ENCODE assay signal across 9 cellular contexts in the genomic region with DNA sequence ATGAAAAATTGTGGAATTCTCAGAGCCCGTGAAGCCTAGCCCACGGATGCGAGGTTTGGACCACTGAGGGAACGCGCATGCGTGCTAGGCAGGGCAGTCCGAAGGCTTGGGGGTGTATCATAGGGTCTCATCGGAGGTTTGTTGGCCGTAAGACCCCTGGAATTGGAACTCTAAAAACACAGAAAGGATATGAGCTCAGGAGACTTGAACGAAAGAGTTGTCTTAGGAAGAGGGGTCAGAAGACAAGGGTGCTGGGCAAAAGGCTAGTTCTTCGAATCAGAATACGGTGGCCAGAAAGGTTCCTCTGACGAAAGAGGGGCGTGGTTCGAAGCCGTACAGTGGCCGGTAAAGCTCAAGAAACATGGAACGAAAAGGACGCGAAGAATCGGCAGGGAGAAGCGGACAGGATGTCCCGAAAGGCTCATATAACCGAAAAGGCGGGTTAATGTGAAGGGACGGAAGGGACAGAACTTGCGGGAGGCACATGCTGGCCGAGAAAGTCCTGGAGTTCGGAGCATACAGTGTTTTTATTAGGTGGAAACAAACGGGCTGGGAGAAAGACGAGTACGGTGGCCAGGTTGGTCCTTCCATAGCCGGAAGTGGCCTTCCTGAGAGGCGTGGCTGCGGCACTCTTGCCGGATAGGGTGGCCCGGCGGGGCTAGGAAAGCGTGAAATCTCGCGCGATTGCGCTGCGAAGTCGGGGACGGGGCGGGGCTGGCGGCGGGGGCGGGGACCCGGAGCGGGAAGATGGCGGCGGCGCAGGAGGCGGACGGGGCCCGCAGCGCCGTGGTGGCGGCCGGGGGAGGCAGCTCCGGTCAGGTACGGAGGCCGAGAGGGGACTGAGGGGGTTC. TPM values are rescaled to one million over a fixed set of nuclear protein-coding genes. Genes with fewer than 3 reads are reported as not detected.
A peak's percentile ranks its signal among the peaks of the same experiment; 100 is the strongest.
DNase-seq lines count a peak whose midpoint lies in the region; ATAC-seq, FAIRE-seq and TF ChIP-seq lines count a peak whose summit lies in the region.
"Had no signal": no experiment of that assay in that cellular context is flagged by ENCODE, and none has a peak within 500 bp of the region (broad histone marks: within the 10 kb centered on the region; RNA-seq: fewer than 3 reads in every experiment).

A gene with protein sequence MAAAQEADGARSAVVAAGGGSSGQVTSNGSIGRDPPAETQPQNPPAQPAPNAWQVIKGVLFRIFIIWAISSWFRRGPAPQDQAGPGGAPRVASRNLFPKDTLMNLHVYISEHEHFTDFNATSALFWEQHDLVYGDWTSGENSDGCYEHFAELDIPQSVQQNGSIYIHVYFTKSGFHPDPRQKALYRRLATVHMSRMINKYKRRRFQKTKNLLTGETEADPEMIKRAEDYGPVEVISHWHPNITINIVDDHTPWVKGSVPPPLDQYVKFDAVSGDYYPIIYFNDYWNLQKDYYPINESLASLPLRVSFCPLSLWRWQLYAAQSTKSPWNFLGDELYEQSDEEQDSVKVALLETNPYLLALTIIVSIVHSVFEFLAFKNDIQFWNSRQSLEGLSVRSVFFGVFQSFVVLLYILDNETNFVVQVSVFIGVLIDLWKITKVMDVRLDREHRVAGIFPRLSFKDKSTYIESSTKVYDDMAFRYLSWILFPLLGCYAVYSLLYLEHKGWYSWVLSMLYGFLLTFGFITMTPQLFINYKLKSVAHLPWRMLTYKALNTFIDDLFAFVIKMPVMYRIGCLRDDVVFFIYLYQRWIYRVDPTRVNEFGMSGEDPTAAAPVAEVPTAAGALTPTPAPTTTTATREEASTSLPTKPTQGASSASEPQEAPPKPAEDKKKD (plus strand): TSS at position 732 of the 851 bp plus-strand sequence. CDS start 16 bp downstream, at position 748.

- H3K27ac ChIP-seq in keratinocyte (ENCODE audit: control insufficient read depth, insufficient read depth, low read length), result peak within 1 kb of the TSS; percentile 99

- peaks cover 3 to 10% of the 10 kb centered on the region in 2 experiments for H3K36me3 ChIP-seq in keratinocyte (ENCODE audit: control insufficient read depth in 2 of 2, extremely low read depth in 1 of 2, insufficient read depth in 2 of 2, low read length in 2 of 2)

- peaks cover 23% of the 10 kb centered on the region for H3K4me1 ChIP-seq in keratinocyte (ENCODE audit: control insufficient read depth, extremely low read depth, insufficient read depth, low read length)

- H3K4me2 ChIP-seq in keratinocyte (ENCODE audit: control insufficient read depth, extremely low read depth, insufficient read depth, low read depth, low read length), result peak within 1 kb of the TSS; percentile 96

- FAIRE-seq in keratinocyte (lab: Jason Lieb, UNC), result peak; percentile 5
- FAIRE-seq: endometrium had no signal

- H3K9me3 ChIP-seq in keratinocyte (ENCODE audit: control insufficient read depth, low read depth, low read length), result no peaks in the 10 kb centered on the region

- peak within 1 kb of the TSS; percentile 100 for H2AFZ ChIP-seq in keratinocyte (ENCODE audit: control insufficient read depth, low read length)

- DNase-seq in Ammon's horn (ENCODE audit: low spot score) (peak; percentile 98), GM19238 (ENCODE audit: insufficient read length, low spot score) (peak; percentile 93), NCI-H510A (lab: John Stamatoyannopoulos, UW) (peak; percentile 97), cerebellar nuclear complex (lab: John Stamatoyannopoulos, UW) (peak; percentile 26 to 77), keratinocyte (ENCODE audit: low read depth, low spot score) (peak; percentile 75)
- peak; percentile 93 for DNase-seq in activated CD4-positive, alpha-beta T cell treated with anti-CD3 and anti-CD28 coated beads for 1 hour
- peak; percentile 94 to 96 (median 96) for DNase-seq in stimulated activated CD4-positive, alpha-beta T cell treated with anti-CD3 and anti-CD28 coated beads, Interleukin-12 subunit alpha, Interleukin-12 subunit beta, amount 100 ng/mL, for 48 hours (ENCODE audit: low read depth in 2 of 3, low spot score in 1 of 3)

- dilution Hi-C loops in keratinocyte (cut with MboI; ENCODE audit: extremely low pct_ligation_motif_present, low sequenced_read_pairs), result no loop called here

- peaks cover 6% of the 10 kb centered on the region for H4K20me1 ChIP-seq in keratinocyte (ENCODE audit: control insufficient read depth, extremely low read depth, insufficient read depth, low read length)

- no peaks in the 10 kb centered on the region for H3K27me3 ChIP-seq in keratinocyte (ENCODE audit: control insufficient read depth, extremely low read depth, insufficient read depth, low read length)

- H3K79me2 ChIP-seq in keratinocyte (ENCODE audit: control insufficient read depth, insufficient read depth, low read length), result peaks cover 49% of the 10 kb centered on the region

- H3K4me3 ChIP-seq in keratinocyte (ENCODE audit: control insufficient read depth in 2 of 3, extremely low read depth in 1 of 3, insufficient read depth in 2 of 3, low read depth in 1 of 3, low read length in 3 of 3), result peak within 1 kb of the TSS; percentile 77 to 100 (median 96)

- no peaks in the 10 kb centered on the region for H3K9me1 ChIP-seq in keratinocyte (ENCODE audit: control insufficient read depth, extremely low read depth, insufficient read depth, low read length)

- H3K9ac ChIP-seq in keratinocyte (ENCODE audit: control insufficient read depth, extremely low read depth, insufficient read depth, low read length), result peak within 1 kb of the TSS; percentile 99

- peak; percentile 84 for ATAC-seq in HG03439 (IDR thresholded peaks at IDR 0.05; ENCODE audit: unreplicated experiment)

- no peak for TF ChIP-seq CTCF in keratinocyte (optimal IDR thresholded peaks at IDR 0.05 in 1 of 3, IDR thresholded peaks at IDR 0.05 in 1 of 3, conservative IDR thresholded peaks at IDR 0.05 in 1 of 3; ENCODE audit: extremely low read depth in 1 of 3, insufficient read depth in 2 of 3, low read length in 3 of 3)

RNA-seq across cellular contexts. Expression of the gene that starts here (rescaled TPM):
- 44.6 to 74.6 TPM (median 47.1 TPM) in 3 replicates for polyA plus RNA-seq in keratinocyte
- 167 TPM for polyA plus RNA-seq in keratinocyte (2011; ENCODE audit: low read depth)
- polyA plus RNA-seq in keratinocyte (2011; cell fraction: cytosol; rRNA removed), result 53.5 and 67.8 TPM in 2 replicates
- 88.7 and 102 TPM in 2 replicates for polyA plus RNA-seq in keratinocyte (2011; cell fraction: nucleus; rRNA removed)
- 66.0 and 67.4 TPM in 2 replicates for polyA plus RNA-seq in keratinocyte (2012; ENCODE audit: low replicate concordance)
- polyA minus RNA-seq in keratinocyte, result 80.3 to 169 TPM (median 87.7 TPM) in 3 replicates
- polyA minus RNA-seq in keratinocyte (2011; cell fraction: cytosol; rRNA and poly(A)+ RNA removed), result 92.7 TPM
- polyA minus RNA-seq in keratinocyte (2011; cell fraction: nucleus; rRNA and poly(A)+ RNA removed), result 63.9 and 65.5 TPM in 2 replicates

Comparison
In these comparisons a context has a peak if more than half of its experiments do, and no peak if none do; other contexts are left out.
1. Peak in every context shown above with its lines: DNase-seq, ATAC-seq, H3K4me3 ChIP-seq and H3K27ac ChIP-seq.